In genomic region chr20:50712771-50713676, GRCh38 we compare ENCODE assay signal across 15 cellular contexts. TPM values are rescaled to one million over a fixed set of nuclear protein-coding genes. Genes with fewer than 3 reads are reported as not detected.
A peak's percentile ranks its signal among the peaks of the same experiment; 100 is the strongest.
DNase-seq lines count a peak whose midpoint lies in the region; ATAC-seq and TF ChIP-seq lines count a peak whose summit lies in the region.
"Had no signal": no experiment of that assay in that cellular context is flagged by ENCODE, and none has a peak within 500 bp of the region (broad histone marks: within the 10 kb centered on the region; RNA-seq: fewer than 3 reads in every experiment).

No MANE protein-coding gene starts in this region.

- no peak for TF ChIP-seq POLR2A in tibial nerve (IDR thresholded peaks at IDR 0.05)

- TF ChIP-seq EP300 in tibial nerve (IDR thresholded peaks at IDR 0.05): no peak

- H2BK15ac ChIP-seq in mesenchymal stem cell (ENCODE audit: low read depth, poor library complexity, severe bottlenecking): no peak overlapping the region

- H3K4me1 ChIP-seq in GM23248 (ENCODE audit: insufficient read depth): peaks cover 15% of the 10 kb centered on the region
- peaks cover 6% of the 10 kb centered on the region for H3K4me1 ChIP-seq in mesenchymal stem cell (ENCODE audit: control insufficient read depth, insufficient read depth, low read depth, low read length)
- H3K4me1 ChIP-seq in tibial nerve: peaks cover 0 to 10% (median 2%) of the 10 kb centered on the region in 4 donors
- H3K4me1 ChIP-seq: SJCRH30 had no signal

- 0 out of 2 replicates have a peak overlapping the region, but pooled peaks have one; percentile 44 for H3K27ac Mint-ChIP-seq in WTC11
- H3K27ac Mint-ChIP-seq: IgD-negative memory B cell had no signal

- H3K9ac ChIP-seq in GM23248 (no peak overlapping the region), mesenchymal stem cell (ENCODE audit: low read length) (peak overlapping the region; percentile 3)

- no peaks in the 10 kb centered on the region for H3F3A ChIP-seq in GM23248 (ENCODE audit: insufficient read depth)

- no peak overlapping the region for H4K91ac ChIP-seq in mesenchymal stem cell (ENCODE audit: low read length)

- ATAC-seq in WTC11: peak; percentile 71

- no peaks in the 10 kb centered on the region for H3K9me3 ChIP-seq in GM23248 (ENCODE audit: low read depth)
- H3K9me3 ChIP-seq in mesenchymal stem cell (ENCODE audit: control insufficient read depth, low read length): no peaks in the 10 kb centered on the region
- H3K9me3 ChIP-seq in tibial nerve: no peaks in the 10 kb centered on the region
- H3K9me3 ChIP-seq: SJCRH30 had no signal

- H4K8ac ChIP-seq in mesenchymal stem cell (ENCODE audit: low read length): no peak overlapping the region

- peaks cover 31% of the 10 kb centered on the region for H3K4me1 Mint-ChIP-seq in WTC11

- in situ Hi-C loops in GM23248 (cut with MboI): no loop called here

- no peaks in the 10 kb centered on the region for H3K36me3 Mint-ChIP-seq in WTC11
- H3K36me3 Mint-ChIP-seq: IgD-negative memory B cell had no signal

- peak overlapping the region in 1 of 2 experiments; percentile 69 for H3K18ac ChIP-seq in mesenchymal stem cell (ENCODE audit: low read depth in 1 of 2, low read length in 2 of 2)

- WGBS in GM23248 (ENCODE audit: low coverage in 1 of 2, low lambda C conversion rate in 2 of 2, missing lambda C conversion rate in 2 of 2), 2 experiments: 96 to 98% methylated on average over 7 of the region's 7 CpGs
- WGBS in mesenchymal stem cell: 90% methylated on average over 7 of the region's 7 CpGs
- WGBS in tibial nerve, 2 donors: 90% methylated on average over 7 of the region's 7 CpGs

- H2AFZ ChIP-seq in GM23248 (0 out of 2 replicates have a peak overlapping the region, but pooled peaks have one; percentile 47), mesenchymal stem cell (ENCODE audit: low read depth, low read length) (no peak overlapping the region)

- no peak overlapping the region for H2AK5ac ChIP-seq in mesenchymal stem cell (ENCODE audit: low read length, severe bottlenecking)

- no peaks in the 10 kb centered on the region for H3K79me2 ChIP-seq in GM23248 (ENCODE audit: insufficient read depth)

- H2BK5ac ChIP-seq in mesenchymal stem cell (ENCODE audit: low read depth, low read length, poor library complexity, severe bottlenecking): no peak overlapping the region

- no peak overlapping the region for H3K4me3 Mint-ChIP-seq in WTC11
- H3K4me3 Mint-ChIP-seq: IgD-negative memory B cell had no signal

- TF ChIP-seq CTCF in WTC11 (IDR thresholded peaks at IDR 0.05) (no peak), tibial nerve (IDR thresholded peaks at IDR 0.05) (no peak)

- H3K14ac ChIP-seq in mesenchymal stem cell (ENCODE audit: low read length in 2 of 2): no peak overlapping the region

- intact Hi-C loops in posterior vena cava (cut with DNase I): no loop called here

- H3K27me3 Mint-ChIP-seq in WTC11 (ENCODE audit: low read depth): no peaks in the 10 kb centered on the region; the same call in none of the 2 replicates

- no peaks in the 10 kb centered on the region for H4K20me1 ChIP-seq in GM23248 (ENCODE audit: insufficient read depth)

- H3K9me2 ChIP-seq in GM23248 (ENCODE audit: insufficient read depth): no peaks in the 10 kb centered on the region

- POLR2A ChIA-PET in WTC11 (lab: Charles Lee): interaction anchor here (0.7 to 1.1 kb wide), 3 partner anchors 12 to 87 kb away, joined by 3 to 5 read pairs (median 3); no protein-coding TSS in a partner anchor

- DNase-seq in GM23248 (no peak), WTC11 (ENCODE audit: low spot score) (no peak), mesenchymal stem cell (no peak), posterior vena cava (ENCODE audit: low spot score) (peak; percentile 20), NCI-H526 (lab: John Stamatoyannopoulos, UW) (no peak), tibial nerve (ENCODE audit: low spot score in 2 of 2) (no peak), foreskin melanocyte (no peak)
- DNase-seq: C1 segment of cervical spinal cord, DND-41, NCI-H1105, NCI-H1694, NCI-H510A treated with DMSO at 0.1 percent for 48 hours had no signal

- no peak overlapping the region for H3K23ac ChIP-seq in mesenchymal stem cell (ENCODE audit: low read length in 2 of 2)

- H3K36me3 ChIP-seq in GM23248 (ENCODE audit: low read depth) (no peaks in the 10 kb centered on the region), mesenchymal stem cell (ENCODE audit: control insufficient read depth in 1 of 2, insufficient read depth in 2 of 2, low read depth in 1 of 2, low read length in 2 of 2) (no peaks in the 10 kb centered on the region), tibial nerve (no peaks in the 10 kb centered on the region)
- H3K36me3 ChIP-seq: SJCRH30 had no signal

- no peak overlapping the region for H2BK120ac ChIP-seq in mesenchymal stem cell (ENCODE audit: low read depth, low read length)

- no peak overlapping the region for H3K4me3 ChIP-seq in GM23248
- H3K4me3 ChIP-seq in mesenchymal stem cell (ENCODE audit: insufficient read depth in 1 of 2, low read depth in 1 of 2, low read length in 2 of 2): no peak overlapping the region
- H3K4me3 ChIP-seq in tibial nerve: no peak overlapping the region
- H3K4me3 ChIP-seq: SJCRH30 had no signal

- H2BK12ac ChIP-seq in mesenchymal stem cell (ENCODE audit: low read length in 2 of 2): peak overlapping the region; percentile 43 to 51

- H3K4ac ChIP-seq in mesenchymal stem cell (ENCODE audit: low read depth in 1 of 2, low read length in 2 of 2): no peak overlapping the region

- no peaks in the 10 kb centered on the region for H3K27me3 ChIP-seq in GM23248 (replicated peaks; ENCODE audit: insufficient read depth)
- H3K27me3 ChIP-seq in mesenchymal stem cell (ENCODE audit: control insufficient read depth in 1 of 2, insufficient read depth in 1 of 2, low read length in 2 of 2): no peaks in the 10 kb centered on the region
- no peaks in the 10 kb centered on the region for H3K27me3 ChIP-seq in tibial nerve
- H3K27me3 ChIP-seq: SJCRH30 had no signal

- H3K9me3 Mint-ChIP-seq in WTC11: no peaks in the 10 kb centered on the region
- H3K9me3 Mint-ChIP-seq: IgD-negative memory B cell had no signal

- H3K79me1 ChIP-seq in mesenchymal stem cell (replicated peaks; ENCODE audit: low read length, poor library complexity, severe bottlenecking): no peaks in the 10 kb centered on the region

- H3K4me2 ChIP-seq in GM23248 (ENCODE audit: unreplicated experiment) (no peak overlapping the region), mesenchymal stem cell (ENCODE audit: low read length, poor library complexity, severe bottlenecking) (no peak overlapping the region)

- H3K27ac ChIP-seq in GM23248 (no peak overlapping the region), mesenchymal stem cell (ENCODE audit: low read length, poor library complexity, severe bottlenecking) (no peak overlapping the region), tibial nerve (peak overlapping the region in 1 of 4 donors; percentile 16)
- H3K27ac ChIP-seq: SJCRH30 had no signal

- CTCF ChIA-PET in WTC11 (lab: Charles Lee): interaction anchor here (0.6 to 4.6 kb wide), 34 partner anchors 8 to 158 kb away, joined by 3 to 64 read pairs (median 5); partner anchors contain the start of genes BCAS4, PARD6B and RIPOR3

TF ChIP-seq in WTC11, 78 proteins besides CTCF, POLR2A, EP300 and RAD21 (continues in another document):
- TF ChIP-seq RELA (CRISPR knock-in tag; IDR thresholded peaks at IDR 0.05; ENCODE audit: borderline replicate concordance) (no peak), ZBTB43 (CRISPR knock-in tag; IDR thresholded peaks at IDR 0.05) (no peak), IRF2 (CRISPR knock-in tag; IDR thresholded peaks at IDR 0.05; ENCODE audit: borderline replicate concordance, low read depth) (no peak), AR (CRISPR knock-in tag; IDR thresholded peaks at IDR 0.05) (no peak)

RNA-seq across cellular contexts. Expression of gene PARD6B, which starts 18.4 kb away (rescaled TPM):
- total RNA-seq in GM23248 (2014; rRNA removed; shearing (Covaris generic)): not detected in 2 replicates
- 0.16 and 0.34 TPM in 2 replicates for polyA plus RNA-seq in GM23248 (2016; fragmentation: Nextera tagmentation; extraction: Ambion mirVana)
- total RNA-seq in WTC11 (2021) (29.6 to 38.0 TPM (median 37.5 TPM) in 3 replicates), posterior vena cava (1 to 10 TPM; 1.0 to 1.4 TPM), tibial nerve (1 to 10 TPM; 2.4 to 3.8 (median 3.5) TPM)
- 2.3 TPM for polyA plus RNA-seq in mesenchymal stem cell (2013, experiment 1 of 2)
- 2.5 TPM for polyA plus RNA-seq in mesenchymal stem cell (2013, experiment 2 of 2)

RNA-seq across cellular contexts. Expression of gene RIPOR3, which starts 21.7 kb away (rescaled TPM):
- total RNA-seq in GM23248 (2014; rRNA removed; shearing (Covaris generic)): 0.76 TPM in 1 of 2 replicates, not detected in the other
- 0.49 TPM in 2 replicates for polyA plus RNA-seq in GM23248 (2016; fragmentation: Nextera tagmentation; extraction: Ambion mirVana)
- total RNA-seq in WTC11 (2021) (5.4 to 6.5 TPM (median 6.0 TPM) in 3 replicates), posterior vena cava (10 to 100 TPM; 10.6 to 11.2 TPM), tibial nerve (10 to 100 TPM; 24.5 to 73.0 (median 35.5) TPM)
- 45.9 TPM for polyA plus RNA-seq in mesenchymal stem cell (2013, experiment 1 of 2)
- polyA plus RNA-seq in mesenchymal stem cell (2013, experiment 2 of 2): 43.6 TPM
- total RNA-seq: LHCN-M2 had no signal
